15 cellular contexts compared by ENCODE assay signal in genomic region chr3:101928890-101929289, GRCh38.
DNase-seq lines count a peak whose midpoint lies in the region; ATAC-seq and TF ChIP-seq lines count a peak whose summit lies in the region.
"Had no signal": no experiment of that assay in that cellular context is flagged by ENCODE, and none has a peak within 500 bp of the region (broad histone marks: within the 10 kb centered on the region; RNA-seq: fewer than 3 reads in every experiment).

No MANE protein-coding gene starts in this region.

- H3K79me2 ChIP-seq in MM.1S (ENCODE audit: low read length), result no peaks in the 10 kb centered on the region

- H3K27ac ChIP-seq in RWPE2 (ENCODE audit: poor library complexity, severe bottlenecking) (peak overlapping the region; percentile 13), MM.1S (ENCODE audit: low read length) (no peak overlapping the region)
- H3K27ac ChIP-seq: SK-N-MC had no signal

- H3K4me3 ChIP-seq in RWPE2 (ENCODE audit: severe bottlenecking) (no peak overlapping the region), epithelial cell of proximal tubule (ENCODE audit: low read depth, low read length) (no peak overlapping the region), skeletal muscle cell (ENCODE audit: low read depth, low read length) (no peak overlapping the region), MM.1S (ENCODE audit: low read length) (no peak overlapping the region)
- H3K4me3 ChIP-seq: SK-N-MC had no signal

- no peaks in the 10 kb centered on the region for H4K20me1 ChIP-seq in MM.1S (ENCODE audit: insufficient read depth, low read length)

- H3K9me3 ChIP-seq in RWPE2 (ENCODE audit: severe bottlenecking) (no peaks in the 10 kb centered on the region), MM.1S (replicated peaks; ENCODE audit: insufficient read depth, low read length) (no peaks in the 10 kb centered on the region)

- no peak overlapping the region for H3K27ac Mint-ChIP-seq in natural killer cell
- H3K27ac Mint-ChIP-seq: CD4-positive, alpha-beta T cell; stimulated activated naive B cell treated with anti-CD40 and anti-IgM and Interleukin-4, amounts not matched to agents 10 μg/mL and 1 μg/mL and 100 μg/mL, for 72 hours had no signal

- intact Hi-C loops in natural killer cell (cut with micrococcal nuclease), result no loop called here

- H2AFZ ChIP-seq in MM.1S (ENCODE audit: low read length), result no peak overlapping the region

- no peaks in the 10 kb centered on the region for H3K9me2 ChIP-seq in MM.1S (replicated peaks; ENCODE audit: insufficient read depth, low read length)

- TF ChIP-seq CTCF in RWPE2 (IDR thresholded peaks at IDR 0.05; ENCODE audit: poor library complexity, severe bottlenecking) (no peak), epithelial cell of proximal tubule (conservative IDR thresholded peaks at IDR 0.05; ENCODE audit: low read depth, low read length) (no peak), MM.1S (IDR thresholded peaks at IDR 0.05; ENCODE audit: low read length) (no peak), natural killer cell (IDR thresholded peaks at IDR 0.05) (no peak)

- H3K36me3 ChIP-seq in RWPE2 (ENCODE audit: low read depth) (no peaks in the 10 kb centered on the region), MM.1S (replicated peaks; ENCODE audit: insufficient read depth, low read length) (no peaks in the 10 kb centered on the region)

- ATAC-seq in RWPE2 (ENCODE audit: low read depth), result peak; percentile 74
- ATAC-seq in GM18517 (IDR thresholded peaks at IDR 0.05; ENCODE audit: unreplicated experiment), result no peak
- ATAC-seq in natural killer cell, result no peak
- ATAC-seq: stimulated activated naive B cell treated with anti-CD40 and anti-IgM and Interleukin-4, amounts not matched to agents 10 μg/mL and 1 μg/mL and 100 μg/mL, for 72 hours had no signal

- no peaks in the 10 kb centered on the region for H3K9me3 Mint-ChIP-seq in natural killer cell
- H3K9me3 Mint-ChIP-seq: CD4-positive, alpha-beta T cell had no signal

- H3K27me3 ChIP-seq in RWPE2 (ENCODE audit: insufficient read depth, poor library complexity, severe bottlenecking) (no peaks in the 10 kb centered on the region), MM.1S (replicated peaks; ENCODE audit: insufficient read depth, low read length) (no peaks in the 10 kb centered on the region)

- H3K4me3 Mint-ChIP-seq in natural killer cell, result no peak overlapping the region
- H3K4me3 Mint-ChIP-seq: CD4-positive, alpha-beta T cell; stimulated activated naive B cell treated with anti-CD40 and anti-IgM and Interleukin-4, amounts not matched to agents 10 μg/mL and 1 μg/mL and 100 μg/mL, for 72 hours had no signal

- no peak overlapping the region for H3K9ac ChIP-seq in MM.1S (ENCODE audit: low read length)

- no peaks in the 10 kb centered on the region for H3K27me3 Mint-ChIP-seq in natural killer cell (ENCODE audit: low read depth in 2 of 2)
- H3K27me3 Mint-ChIP-seq: CD4-positive, alpha-beta T cell; stimulated activated naive B cell treated with anti-CD40 and anti-IgM and Interleukin-4, amounts not matched to agents 10 μg/mL and 1 μg/mL and 100 μg/mL, for 72 hours had no signal

- peaks cover 22% of the 10 kb centered on the region for H3K4me1 ChIP-seq in RWPE2 (ENCODE audit: insufficient read depth, poor library complexity, severe bottlenecking)
- H3K4me1 ChIP-seq in MM.1S (ENCODE audit: low read length), result no peaks in the 10 kb centered on the region

- peaks cover 0 to 5% of the 10 kb centered on the region in 2 donors for H3K4me1 Mint-ChIP-seq in natural killer cell

- H3F3A ChIP-seq in MM.1S (ENCODE audit: insufficient read depth, low read length), result no peaks in the 10 kb centered on the region

- H3K36me3 Mint-ChIP-seq in natural killer cell, result no peaks in the 10 kb centered on the region

- DNase-seq in GM03348 (ENCODE audit: low spot score) (peak; percentile 37), RWPE2 (ENCODE audit: low spot score) (no peak), epithelial cell of proximal tubule (ENCODE audit: low read depth) (peak; percentile 70), skeletal muscle cell (ENCODE audit: low read depth) (peak; percentile 75), cortex of kidney (lab: John Stamatoyannopoulos, UW) (no peak), MM.1S (no peak), natural killer cell (no peak)
- DNase-seq: activated CD8-positive, alpha-beta memory T cell treated with anti-CD3 and anti-CD28 coated beads, Interleukin-2, amount 50 U/mL, for 4 hours; CD4-positive, alpha-beta T cell; NCI-H1694 treated with DMSO at 0.1 percent for 48 hours; NCI-H82; stimulated activated CD4-positive, alpha-beta T cell treated with anti-CD3 and anti-CD28 coated beads, Interleukin-2, amount 100 ng/mL, for 48 hours; stimulated activated naive B cell treated with anti-CD40 and anti-IgM and Interleukin-4, amounts not matched to agents 10 μg/mL and 1 μg/mL and 100 μg/mL, for 72 hours had no signal

- no peak overlapping the region for H3K4me2 ChIP-seq in MM.1S (ENCODE audit: low read depth, low read length)

Comparison
In these comparisons a context has a peak if more than half of its experiments do, and no peak if none do; other contexts are left out.
1. DNase-seq: peak in GM03348 (single experiment), epithelial cell of proximal tubule (single experiment) and skeletal muscle cell (single experiment); none in RWPE2 (single experiment), cortex of kidney (single experiment), MM.1S (single experiment) and natural killer cell (single experiment).